ENCODE assay signal across 1 cellular context in the genomic region with DNA sequence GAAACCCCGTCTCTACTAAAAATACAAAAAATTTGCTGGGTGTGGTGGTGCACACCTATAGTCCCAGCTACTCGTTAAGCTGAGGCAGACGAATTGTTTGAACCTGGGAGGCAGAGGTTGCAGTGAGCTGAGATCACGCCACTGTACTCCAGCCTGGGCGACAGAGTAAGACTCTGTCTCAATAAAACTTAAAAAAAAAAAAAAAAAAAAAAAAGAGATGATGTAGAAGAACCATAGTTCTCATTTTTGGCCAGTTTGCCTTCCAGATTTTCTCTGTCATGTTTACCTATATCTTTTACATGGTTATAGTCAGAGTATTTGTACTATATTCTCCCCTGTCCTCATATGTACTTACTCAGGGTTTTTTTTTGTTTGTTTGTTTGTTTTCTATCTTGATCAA.
TF ChIP-seq lines count a peak whose summit lies in the region.

No MANE protein-coding gene starts in this region.

TF ChIP-seq in K562, 482 proteins besides CTCF, POLR2A, EP300 and RAD21:
- TF ChIP-seq ZNF444 (CRISPR knock-in tag; IDR thresholded peaks at IDR 0.05) (no peak), SMAD2 (IDR thresholded peaks at IDR 0.05; ENCODE audit: low read depth, low read length) (no peak), XRCC4 (IDR thresholded peaks at IDR 0.05; ENCODE audit: extremely low read depth, insufficient read depth, insufficient read length) (no peak), MCM5 (IDR thresholded peaks at IDR 0.05; ENCODE audit: low read depth) (no peak), HMG20B (CRISPR knock-in tag; IDR thresholded peaks at IDR 0.05) (no peak), PREB (CRISPR knock-in tag; IDR thresholded peaks at IDR 0.05) (no peak), SLC30A9 (CRISPR knock-in tag; IDR thresholded peaks at IDR 0.05) (no peak), ZNF384 (IDR thresholded peaks at IDR 0.05; ENCODE audit: low read depth, low read length) (0 out of 2 replicates have a peak, but pooled peaks have one; percentile 14), MECOM (CRISPR knock-in tag; IDR thresholded peaks at IDR 0.05) (no peak)
- TF ChIP-seq, protein P1, sequence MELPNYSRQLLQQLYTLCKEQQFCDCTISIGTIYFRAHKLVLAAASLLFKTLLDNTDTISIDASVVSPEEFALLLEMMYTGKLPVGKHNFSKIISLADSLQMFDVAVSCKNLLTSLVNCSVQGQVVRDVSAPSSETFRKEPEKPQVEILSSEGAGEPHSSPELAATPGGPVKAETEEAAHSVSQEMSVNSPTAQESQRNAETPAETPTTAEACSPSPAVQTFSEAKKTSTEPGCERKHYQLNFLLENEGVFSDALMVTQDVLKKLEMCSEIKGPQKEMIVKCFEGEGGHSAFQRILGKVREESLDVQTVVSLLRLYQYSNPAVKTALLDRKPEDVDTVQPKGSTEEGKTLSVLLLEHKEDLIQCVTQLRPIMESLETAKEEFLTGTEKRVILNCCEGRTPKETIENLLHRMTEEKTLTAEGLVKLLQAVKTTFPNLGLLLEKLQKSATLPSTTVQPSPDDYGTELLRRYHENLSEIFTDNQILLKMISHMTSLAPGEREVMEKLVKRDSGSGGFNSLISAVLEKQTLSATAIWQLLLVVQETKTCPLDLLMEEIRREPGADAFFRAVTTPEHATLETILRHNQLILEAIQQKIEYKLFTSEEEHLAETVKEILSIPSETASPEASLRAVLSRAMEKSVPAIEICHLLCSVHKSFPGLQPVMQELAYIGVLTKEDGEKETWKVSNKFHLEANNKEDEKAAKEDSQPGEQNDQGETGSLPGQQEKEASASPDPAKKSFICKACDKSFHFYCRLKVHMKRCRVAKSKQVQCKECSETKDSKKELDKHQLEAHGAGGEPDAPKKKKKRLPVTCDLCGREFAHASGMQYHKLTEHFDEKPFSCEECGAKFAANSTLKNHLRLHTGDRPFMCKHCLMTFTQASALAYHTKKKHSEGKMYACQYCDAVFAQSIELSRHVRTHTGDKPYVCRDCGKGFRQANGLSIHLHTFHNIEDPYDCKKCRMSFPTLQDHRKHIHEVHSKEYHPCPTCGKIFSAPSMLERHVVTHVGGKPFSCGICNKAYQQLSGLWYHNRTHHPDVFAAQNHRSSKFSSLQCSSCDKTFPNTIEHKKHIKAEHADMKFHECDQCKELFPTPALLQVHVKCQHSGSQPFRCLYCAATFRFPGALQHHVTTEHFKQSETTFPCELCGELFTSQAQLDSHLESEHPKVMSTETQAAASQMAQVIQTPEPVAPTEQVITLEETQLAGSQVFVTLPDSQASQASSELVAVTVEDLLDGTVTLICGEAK (IDR thresholded peaks at IDR 0.05), result peak; percentile 73
- TF ChIP-seq, protein P1 (CRISPR knock-in tag; IDR thresholded peaks at IDR 0.05), result no peak; the same call in 1 of the 2 replicates
